Comparison of ENCODE assay signal across 1 cellular context in genomic region chr15:71730277-71731144, GRCh38.
A peak's percentile ranks its signal among the peaks of the same experiment; 100 is the strongest.
TF ChIP-seq lines count a peak whose summit lies in the region.

No MANE protein-coding gene starts in this region.

TF ChIP-seq in HEK293, 187 proteins besides CTCF, POLR2A, EP300 and RAD21 (continued from another document):
- TF ChIP-seq ZBTB26 (tag by site-specific recombination; optimal IDR thresholded peaks at IDR 0.05) (no peak), ZNF157 (tag by site-specific recombination; IDR thresholded peaks at IDR 0.05) (no peak), ZNF654 (tag by site-specific recombination; IDR thresholded peaks at IDR 0.05; ENCODE audit: low read depth) (peak; percentile 85), FEZF1 (tag by site-specific recombination; IDR thresholded peaks at IDR 0.05) (no peak), ZNF2 (tag by site-specific recombination; IDR thresholded peaks at IDR 0.05) (peak; percentile 89), ZNF521 (tag by site-specific recombination; IDR thresholded peaks at IDR 0.05) (no peak), ZNF140 (tag by site-specific recombination; IDR thresholded peaks at IDR 0.05) (no peak), ZNF391 (tag by site-specific recombination; IDR thresholded peaks at IDR 0.05; ENCODE audit: borderline replicate concordance, low read depth) (no peak), ATF2 (tag by site-specific recombination; IDR thresholded peaks at IDR 0.05; ENCODE audit: low read depth) (no peak), GLIS1 (tag by site-specific recombination; IDR thresholded peaks at IDR 0.05) (peak; percentile 91), ZNF214 (tag by site-specific recombination; IDR thresholded peaks at IDR 0.05; ENCODE audit: borderline replicate concordance) (no peak), ZNF133 (tag by site-specific recombination; IDR thresholded peaks at IDR 0.05) (no peak), ZNF704 (tag by site-specific recombination; IDR thresholded peaks at IDR 0.05) (no peak), ZEB2 (tag by site-specific recombination; IDR thresholded peaks at IDR 0.05) (no peak), KLF7 (tag by site-specific recombination; IDR thresholded peaks at IDR 0.05; ENCODE audit: borderline replicate concordance) (no peak), ZIC2 (tag by site-specific recombination; IDR thresholded peaks at IDR 0.05) (peak; percentile 46), ZNF624 (tag by site-specific recombination; IDR thresholded peaks at IDR 0.05) (no peak), SP2 (tag by site-specific recombination; IDR thresholded peaks at IDR 0.05) (no peak), ZBTB11 (tag by site-specific recombination; conservative IDR thresholded peaks at IDR 0.05; ENCODE audit: low read depth) (no peak), ZNF174 (tag by site-specific recombination; IDR thresholded peaks at IDR 0.05) (no peak), PRDM4 (tag by site-specific recombination; IDR thresholded peaks at IDR 0.05) (peak; percentile 33), ZNF623 (tag by site-specific recombination; IDR thresholded peaks at IDR 0.05) (no peak), ZNF473 (tag by site-specific recombination; IDR thresholded peaks at IDR 0.05) (no peak), ZNF341 (tag by site-specific recombination; IDR thresholded peaks at IDR 0.05; ENCODE audit: low read depth) (no peak), HOXC10 (CRISPR knock-in tag; IDR thresholded peaks at IDR 0.05) (no peak), ZNF513 (tag by site-specific recombination; IDR thresholded peaks at IDR 0.05) (no peak), GLIS2 (tag by site-specific recombination; IDR thresholded peaks at IDR 0.05) (peak; percentile 68), ZNF416 (tag by site-specific recombination; IDR thresholded peaks at IDR 0.05) (no peak), ZNF544 (tag by site-specific recombination; IDR thresholded peaks at IDR 0.05) (no peak), ZNF423 (tag by site-specific recombination; IDR thresholded peaks at IDR 0.05) (peak; percentile 63; the same call in 1 of the 2 replicates), PBX3 (CRISPR knock-in tag; IDR thresholded peaks at IDR 0.05) (no peak), ZNF292 (tag by site-specific recombination; IDR thresholded peaks at IDR 0.05; ENCODE audit: borderline replicate concordance, low read depth) (no peak), ZNF114 (tag by site-specific recombination; IDR thresholded peaks at IDR 0.05) (no peak), ZNF274 (IDR thresholded peaks at IDR 0.05; ENCODE audit: low read length) (no peak), ZNF274 (tag by site-specific recombination; IDR thresholded peaks at IDR 0.05; ENCODE audit: borderline replicate concordance) (no peak), ZNF518A (tag by site-specific recombination; conservative IDR thresholded peaks at IDR 0.05; ENCODE audit: low read depth) (no peak), PRDM1 (tag by site-specific recombination; IDR thresholded peaks at IDR 0.05) (no peak)
TF ChIP-seq in HEK293: peak in this region for 7.
